In the genomic region with DNA sequence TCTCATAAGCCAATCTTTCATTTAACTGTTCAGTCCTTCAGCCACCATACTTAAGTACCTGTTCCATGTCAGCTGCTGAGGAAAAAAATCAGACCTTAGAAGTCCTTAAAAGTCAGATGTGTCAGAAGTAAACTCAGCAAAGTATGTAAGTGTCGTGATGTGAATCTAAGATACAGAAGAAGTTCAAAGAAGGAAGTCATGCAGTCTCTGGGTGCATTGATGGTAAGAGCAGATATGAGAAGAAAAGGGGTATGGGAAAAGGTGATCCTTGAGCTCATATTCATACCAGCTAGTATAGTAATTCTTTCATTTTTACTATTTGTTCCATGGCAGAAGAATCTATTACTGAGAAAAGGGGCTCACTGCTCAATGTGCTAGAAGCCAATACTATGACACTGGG, we compare ENCODE assay signal across 19 cellular contexts.
A peak's percentile ranks its signal among the peaks of the same experiment; 100 is the strongest.
DNase-seq lines count a peak whose midpoint lies in the region; ATAC-seq and TF ChIP-seq lines count a peak whose summit lies in the region.
"Had no signal": no experiment of that assay in that cellular context is flagged by ENCODE, and none has a peak within 500 bp of the region (broad histone marks: within the 10 kb centered on the region; RNA-seq: fewer than 3 reads in every experiment).

No MANE protein-coding gene starts in this region.

- H3K9me3 ChIP-seq in DND-41 (ENCODE audit: insufficient read depth, low read length, severe bottlenecking) (no peaks in the 10 kb centered on the region), SK-N-MC (ENCODE audit: low read depth, low read length) (no peaks in the 10 kb centered on the region), parathyroid adenoma (ENCODE audit: control insufficient read depth, low read length) (no peaks in the 10 kb centered on the region), esophagus squamous epithelium (no peaks in the 10 kb centered on the region)
- H3K9me3 ChIP-seq: BLaER1, Caco-2, HAP-1 had no signal

- no peaks in the 10 kb centered on the region for H3K9me3 Mint-ChIP-seq in activated naive CD4-positive, alpha-beta T cell treated with anti-CD3 and anti-CD28 coated beads, Interleukin-2, amount 50 U/mL, for 72 hours
- H3K9me3 Mint-ChIP-seq: CD4-positive, CD25-positive, alpha-beta regulatory T cell; CD8-positive, alpha-beta T cell; HFFc6 had no signal

- no peak overlapping the region for H3K4me2 ChIP-seq in DND-41 (ENCODE audit: insufficient read depth, low read length)
- peak overlapping the region; percentile 32 for H3K4me2 ChIP-seq in parathyroid adenoma (ENCODE audit: low read length)
- H3K4me2 ChIP-seq: BLaER1 had no signal

- no peaks in the 10 kb centered on the region for H3K36me3 Mint-ChIP-seq in activated naive CD4-positive, alpha-beta T cell treated with anti-CD3 and anti-CD28 coated beads, Interleukin-2, amount 50 U/mL, for 72 hours
- H3K36me3 Mint-ChIP-seq: CD4-positive, CD25-positive, alpha-beta regulatory T cell; CD8-positive, alpha-beta T cell had no signal

- intact Hi-C loops in esophagus squamous epithelium (cut with DNase I) = no loop called here

- no peak overlapping the region for H3K4me3 ChIP-seq in DND-41 (ENCODE audit: low read depth in 1 of 2, low read length in 2 of 2)
- peak overlapping the region; percentile 44 for H3K4me3 ChIP-seq in SK-N-MC
- no peak overlapping the region for H3K4me3 ChIP-seq in parathyroid adenoma (ENCODE audit: low read depth, low read length)
- no peak overlapping the region for H3K4me3 ChIP-seq in esophagus squamous epithelium
- H3K4me3 ChIP-seq: BLaER1, HAP-1 had no signal

- TF ChIP-seq CTCF in DND-41 (IDR thresholded peaks at IDR 0.05; ENCODE audit: borderline replicate concordance, extremely low read depth, low read length, poor library complexity, severe bottlenecking) (no peak), parathyroid adenoma (IDR thresholded peaks at IDR 0.05) (no peak), esophagus squamous epithelium (IDR thresholded peaks at IDR 0.05) (no peak)

- no peak overlapping the region for H2AFZ ChIP-seq in DND-41 (ENCODE audit: low read depth, low read length)
- H2AFZ ChIP-seq in parathyroid adenoma = peak overlapping the region; percentile 11

- no peak overlapping the region for H3K27ac Mint-ChIP-seq in activated naive CD4-positive, alpha-beta T cell treated with anti-CD3 and anti-CD28 coated beads, Interleukin-2, amount 50 U/mL, for 72 hours
- H3K27ac Mint-ChIP-seq: B cell; CD8-positive, alpha-beta T cell; HFFc6 had no signal

- no peak for DNase-seq in activated naive CD4-positive, alpha-beta T cell treated with anti-CD3 and anti-CD28 coated beads, Interleukin-2, amount 50 U/mL, for 72 hours (ENCODE audit: low spot score in 2 of 2)
- no peak for DNase-seq in activated naive CD4-positive, alpha-beta T cell treated with Interleukin-2 at 50 U/mL for 16 hours
- DNase-seq in DND-41 = no peak
- no peak for DNase-seq in SK-N-MC (ENCODE audit: low read depth, low spot score)
- no peak for DNase-seq in esophagus squamous epithelium (lab: John Stamatoyannopoulos, UW)
- no peak for DNase-seq in DMS 273 (lab: John Stamatoyannopoulos, UW; ENCODE audit: unreplicated experiment)
- DNase-seq: Caco-2; CD4-positive, CD25-positive, alpha-beta regulatory T cell; CD8-positive, alpha-beta T cell; DMS 273 treated with DMSO at 0.1 percent for 48 hours; DMS79; GF-D8; GOT3; HFFc6 had no signal

- H3K27ac ChIP-seq in DND-41 (ENCODE audit: low read length) (no peak overlapping the region), SK-N-MC (peak overlapping the region; percentile 99), parathyroid adenoma (no peak overlapping the region), esophagus squamous epithelium (no peak overlapping the region)
- H3K27ac ChIP-seq: BLaER1, C4-2B had no signal

- H4K20me1 ChIP-seq in DND-41 (ENCODE audit: insufficient read depth, low read length) = no peaks in the 10 kb centered on the region
- H4K20me1 ChIP-seq: BLaER1 had no signal

- H3K36me3 ChIP-seq in DND-41 (ENCODE audit: insufficient read depth, low read length) (no peaks in the 10 kb centered on the region), SK-N-MC (ENCODE audit: insufficient read depth, low read length) (no peaks in the 10 kb centered on the region), parathyroid adenoma (ENCODE audit: control insufficient read depth, insufficient read depth, low read length) (no peaks in the 10 kb centered on the region), esophagus squamous epithelium (no peaks in the 10 kb centered on the region)
- H3K36me3 ChIP-seq: BLaER1, HAP-1 had no signal

- H3K4me1 ChIP-seq in DND-41 (ENCODE audit: insufficient read depth, low read length) = no peaks in the 10 kb centered on the region
- H3K4me1 ChIP-seq in parathyroid adenoma = peaks cover 10% of the 10 kb centered on the region
- no peaks in the 10 kb centered on the region for H3K4me1 ChIP-seq in esophagus squamous epithelium
- H3K4me1 ChIP-seq: BLaER1, HAP-1 had no signal

- H3K27me3 ChIP-seq in DND-41 (ENCODE audit: insufficient read depth, low read length, poor library complexity) (no peaks in the 10 kb centered on the region), parathyroid adenoma (ENCODE audit: control insufficient read depth, insufficient read depth, low read length) (no peaks in the 10 kb centered on the region), esophagus squamous epithelium (no peaks in the 10 kb centered on the region)
- H3K27me3 ChIP-seq: BLaER1 had no signal

- ATAC-seq in activated naive CD4-positive, alpha-beta T cell treated with anti-CD3 and anti-CD28 coated beads, Interleukin-2, amount 50 U/mL, for 72 hours = peak; percentile 24 to 79
- ATAC-seq in DND-41 (ENCODE audit: insufficient read depth, low read depth) = peak; percentile 60
- ATAC-seq: CD8-positive, alpha-beta T cell had no signal

- H3K79me2 ChIP-seq in DND-41 (ENCODE audit: insufficient read depth, low read length) (no peaks in the 10 kb centered on the region), parathyroid adenoma (no peaks in the 10 kb centered on the region)

- 75% methylated on average over 1 of the region's 1 CpG for WGBS in esophagus squamous epithelium, 2 donors

- no peak for TF ChIP-seq POLR2A in esophagus squamous epithelium (IDR thresholded peaks at IDR 0.05)

- H3K9ac ChIP-seq in DND-41 (ENCODE audit: low read depth, low read length) (no peak overlapping the region), SK-N-MC (ENCODE audit: insufficient read length) (peak overlapping the region; percentile 73), parathyroid adenoma (no peak overlapping the region)
- H3K9ac ChIP-seq: BLaER1 had no signal
